In genomic region chr12:57233357-57234232, GRCh38 we compare ENCODE assay signal across 13 cellular contexts. TPM values are rescaled to one million over a fixed set of nuclear protein-coding genes. Genes with fewer than 3 reads are reported as not detected.
A peak's percentile ranks its signal among the peaks of the same experiment; 100 is the strongest.
DNase-seq lines count a peak whose midpoint lies in the region; ATAC-seq and TF ChIP-seq lines count a peak whose summit lies in the region.
"Had no signal": no experiment of that assay in that cellular context is flagged by ENCODE, and none has a peak within 500 bp of the region (broad histone marks: within the 10 kb centered on the region; RNA-seq: fewer than 3 reads in every experiment).

No MANE protein-coding gene starts in this region.

- H3K4me3 ChIP-seq in A673 (ENCODE audit: low read depth, low read length, poor library complexity, severe bottlenecking), result no peak overlapping the region
- H3K4me3 ChIP-seq in MG63, result no peak overlapping the region
- no peak overlapping the region for H3K4me3 ChIP-seq in lower lobe of right lung

- H3K27me3 ChIP-seq in A673 (replicated peaks; ENCODE audit: insufficient read depth, low read depth, low read length, poor library complexity) (no peaks in the 10 kb centered on the region), MG63 (no peaks in the 10 kb centered on the region), lower lobe of right lung (ENCODE audit: low read depth) (peaks cover 30% of the 10 kb centered on the region)
- peaks cover 30% of the 10 kb centered on the region for H3K27me3 ChIP-seq in CD4-positive, alpha-beta T cell (ENCODE audit: control insufficient read depth, insufficient read depth, low read length)

- CTCF ChIA-PET in A673 (lab: Charles Lee), result interaction anchor here (1.6 kb wide), 1 partner anchor 20 kb away, joined by 4 read pairs; no protein-coding TSS in a partner anchor
- CTCF ChIA-PET in CD4-positive, alpha-beta T cell (lab: Charles Lee), result no interaction called here

- TF ChIP-seq CTCF in A673 (conservative IDR thresholded peaks at IDR 0.05; ENCODE audit: low read depth, low read length), result no peak
- TF ChIP-seq CTCF in chondrocyte (IDR thresholded peaks at IDR 0.05), result no peak
- TF ChIP-seq CTCF in lower lobe of right lung (IDR thresholded peaks at IDR 0.05), result no peak
- no peak for TF ChIP-seq CTCF in CD4-positive, alpha-beta T cell (IDR thresholded peaks at IDR 0.05)

- no peak for DNase-seq in A673 (ENCODE audit: low spot score)
- peak; percentile 43 for DNase-seq in MG63
- DNase-seq in chondrocyte (ENCODE audit: low spot score), result no peak
- peak; percentile 45 for DNase-seq in lower lobe of right lung
- no peak for DNase-seq in CD4-positive, alpha-beta T cell
- no peak for DNase-seq in activated CD4-positive, alpha-beta T cell treated with anti-CD3 and anti-CD28 coated beads, Interleukin-2, amount 10 ng/mL, durations not matched to agents 24 days and 14 days
- DNase-seq in SK-N-DZ (ENCODE audit: low spot score), result no peak
- DNase-seq: activated CD8-positive, alpha-beta memory T cell treated with anti-CD3 and anti-CD28 coated beads, Interleukin-2, amount 50 U/mL, for 4 hours; erythroblast; GF-D8; KG1; PC-3 had no signal

- H3K27ac ChIP-seq in A673 (ENCODE audit: low read depth, low read length, poor library complexity, severe bottlenecking) (peak overlapping the region; percentile 32), lower lobe of right lung (no peak overlapping the region)
- no peak overlapping the region for H3K27ac ChIP-seq in CD4-positive, alpha-beta T cell (ENCODE audit: low read depth, low read length)

- POLR2A ChIA-PET in A673 (lab: Charles Lee; ENCODE audit: low non-redundant PET), result no interaction called here
- POLR2A ChIA-PET in CD4-positive, alpha-beta T cell (lab: Charles Lee), result interaction anchor here (1.8 kb wide), 1 partner anchor 9 kb away, joined by 6 read pairs; no protein-coding TSS in a partner anchor

- peaks cover 43% of the 10 kb centered on the region for H3K36me3 ChIP-seq in A673 (ENCODE audit: insufficient read depth, low read length, poor library complexity, severe bottlenecking)
- peaks cover 46% of the 10 kb centered on the region for H3K36me3 ChIP-seq in MG63
- peaks cover 34% of the 10 kb centered on the region for H3K36me3 ChIP-seq in lower lobe of right lung

- H3K9me3 Mint-ChIP-seq in chondrocyte (ENCODE audit: low read depth), result no peaks in the 10 kb centered on the region
- no peaks in the 10 kb centered on the region for H3K9me3 Mint-ChIP-seq in CD4-positive, alpha-beta T cell
- H3K9me3 Mint-ChIP-seq in activated CD4-positive, alpha-beta T cell treated with anti-CD3 and anti-CD28 coated beads, Interleukin-2, amount 10 ng/mL, durations not matched to agents 24 days and 14 days, result no peaks in the 10 kb centered on the region

- H3K36me3 Mint-ChIP-seq in chondrocyte (ENCODE audit: low read depth), result peaks cover 24% of the 10 kb centered on the region
- peaks cover 48% of the 10 kb centered on the region for H3K36me3 Mint-ChIP-seq in CD4-positive, alpha-beta T cell (ENCODE audit: low read depth)
- H3K36me3 Mint-ChIP-seq in activated CD4-positive, alpha-beta T cell treated with anti-CD3 and anti-CD28 coated beads, Interleukin-2, amount 10 ng/mL, durations not matched to agents 24 days and 14 days (ENCODE audit: low read depth), result peaks cover 56% of the 10 kb centered on the region

- ATAC-seq in lower lobe of right lung (no peak), GM19395 (IDR thresholded peaks at IDR 0.05; ENCODE audit: unreplicated experiment) (no peak)
- no peak for ATAC-seq in CD4-positive, alpha-beta T cell (ENCODE audit: poor library complexity)
- ATAC-seq: PC-3 had no signal

- H3K4me1 ChIP-seq in A673 (ENCODE audit: insufficient read depth, low read length, poor library complexity, severe bottlenecking) (peaks cover 40% of the 10 kb centered on the region), lower lobe of right lung (peaks cover 34% of the 10 kb centered on the region)

- peak overlapping the region; percentile 94 for H3K4me3 Mint-ChIP-seq in chondrocyte (ENCODE audit: unreplicated experiment)
- H3K4me3 Mint-ChIP-seq in CD4-positive, alpha-beta T cell, result no peak overlapping the region
- no peak overlapping the region for H3K4me3 Mint-ChIP-seq in activated CD4-positive, alpha-beta T cell treated with anti-CD3 and anti-CD28 coated beads, Interleukin-2, amount 10 ng/mL, durations not matched to agents 24 days and 14 days

- intact Hi-C loops in A673 (cut with micrococcal nuclease; ENCODE audit: unreplicated experiment) (no loop called here), lower lobe of right lung (cut with DNase I) (no loop called here)
- intact Hi-C loops in CD4-positive, alpha-beta T cell (cut with DNase I, micrococcal nuclease), result loop anchor here in 1 of 2 experiments (5.0 kb wide), 1 partner anchor 151 kb away; no protein-coding TSS in a partner anchor
- intact Hi-C loops in activated CD4-positive, alpha-beta T cell treated with anti-CD3 and anti-CD28 coated beads, Interleukin-2, amount 10 ng/mL, durations not matched to agents 24 days and 14 days (cut with micrococcal nuclease), result no loop called here

- peak overlapping the region; percentile 100 for H3K27ac Mint-ChIP-seq in chondrocyte (ENCODE audit: unreplicated experiment)
- H3K27ac Mint-ChIP-seq in CD4-positive, alpha-beta T cell, result no peak overlapping the region
- H3K27ac Mint-ChIP-seq in activated CD4-positive, alpha-beta T cell treated with anti-CD3 and anti-CD28 coated beads, Interleukin-2, amount 10 ng/mL, durations not matched to agents 24 days and 14 days, result no peak overlapping the region

- H3K9me3 ChIP-seq in A673 (ENCODE audit: low read depth, low read length, poor library complexity, severe bottlenecking) (no peaks in the 10 kb centered on the region), MG63 (no peaks in the 10 kb centered on the region), lower lobe of right lung (no peaks in the 10 kb centered on the region)
- no peaks in the 10 kb centered on the region for H3K9me3 ChIP-seq in CD4-positive, alpha-beta T cell (ENCODE audit: control insufficient read depth, low read length)

- H3K27me3 Mint-ChIP-seq in chondrocyte (ENCODE audit: low read depth), result no peaks in the 10 kb centered on the region
- peaks cover 28% of the 10 kb centered on the region for H3K27me3 Mint-ChIP-seq in CD4-positive, alpha-beta T cell
- peaks cover 14% of the 10 kb centered on the region for H3K27me3 Mint-ChIP-seq in activated CD4-positive, alpha-beta T cell treated with anti-CD3 and anti-CD28 coated beads, Interleukin-2, amount 10 ng/mL, durations not matched to agents 24 days and 14 days

- no TSS peak for BruUV-seq in A673 (replicated peaks; lab: Mats Ljungman, UMichigan)

- H3K4me1 Mint-ChIP-seq in chondrocyte (ENCODE audit: low read depth), result peaks cover 90% of the 10 kb centered on the region
- H3K4me1 Mint-ChIP-seq in CD4-positive, alpha-beta T cell (ENCODE audit: low read depth), result peaks cover 66% of the 10 kb centered on the region
- H3K4me1 Mint-ChIP-seq in activated CD4-positive, alpha-beta T cell treated with anti-CD3 and anti-CD28 coated beads, Interleukin-2, amount 10 ng/mL, durations not matched to agents 24 days and 14 days, result peaks cover 55% of the 10 kb centered on the region

RNA-seq across cellular contexts. Expression of gene SHMT2, which starts 4.1 kb away (rescaled TPM):
- 274 and 310 TPM in 2 replicates for total RNA-seq in A673 (2021)
- total RNA-seq in MG63 (2014; rRNA removed; shearing (Covaris generic); ENCODE audit: low replicate concordance), result 232 and 343 TPM in 2 replicates
- total RNA-seq in chondrocyte, result 112 to 292 TPM (median 291 TPM) in 3 replicates
- 66.6 TPM for total RNA-seq in lower lobe of right lung
- 10 to 100 TPM; 21.3 to 22.2 TPM for total RNA-seq in CD4-positive, alpha-beta T cell
- 297 and 310 TPM in 2 replicates for total RNA-seq in activated CD4-positive, alpha-beta T cell treated with anti-CD3 and anti-CD28 coated beads, Interleukin-2, amount 10 ng/mL, durations not matched to agents 24 days and 14 days
- polyA plus RNA-seq in SK-N-DZ (2014; cell fraction: cytosol; rRNA removed), result 426 and 435 TPM in 2 replicates
- 221 and 320 TPM in 2 replicates for polyA plus RNA-seq in SK-N-DZ (2014; cell fraction: nucleus; rRNA removed)

RNA-seq across cellular contexts. Expression of gene NXPH4, which starts 17.0 kb away (rescaled TPM):
- 4.8 and 6.0 TPM in 2 replicates for total RNA-seq in A673 (2021)
- 1.2 TPM in 1 of 2 replicates, not detected in the other for total RNA-seq in MG63 (2014; rRNA removed; shearing (Covaris generic); ENCODE audit: low replicate concordance)
- 75.4 to 85.4 TPM (median 82.8 TPM) in 3 replicates for total RNA-seq in chondrocyte
- total RNA-seq in lower lobe of right lung, result not detected
- total RNA-seq in CD4-positive, alpha-beta T cell, result not detected
- total RNA-seq in activated CD4-positive, alpha-beta T cell treated with anti-CD3 and anti-CD28 coated beads, Interleukin-2, amount 10 ng/mL, durations not matched to agents 24 days and 14 days, result 0.47 and 0.73 TPM in 2 replicates
- polyA plus RNA-seq in SK-N-DZ (2014; cell fraction: cytosol; rRNA removed), result 2.2 and 2.4 TPM in 2 replicates
- 0.12 and 2.3 TPM in 2 replicates for polyA plus RNA-seq in SK-N-DZ (2014; cell fraction: nucleus; rRNA removed)

RNA-seq across cellular contexts. Expression of gene STAC3, which starts 17.4 kb away (rescaled TPM):
- total RNA-seq in A673 (2021) (7.0 and 8.4 TPM in 2 replicates), chondrocyte (1.1 to 2.8 TPM (median 1.3 TPM) in 3 replicates), lower lobe of right lung (8.7 TPM)
- 0.86 TPM in 1 of 2 replicates, not detected in the other for total RNA-seq in MG63 (2014; rRNA removed; shearing (Covaris generic); ENCODE audit: low replicate concordance)
- 1 to 10 TPM; 2.0 to 3.0 TPM for total RNA-seq in CD4-positive, alpha-beta T cell
- 4.9 and 5.5 TPM in 2 replicates for total RNA-seq in activated CD4-positive, alpha-beta T cell treated with anti-CD3 and anti-CD28 coated beads, Interleukin-2, amount 10 ng/mL, durations not matched to agents 24 days and 14 days
- 0.37 and 1.2 TPM in 2 replicates for polyA plus RNA-seq in SK-N-DZ (2014; cell fraction: cytosol; rRNA removed)
- polyA plus RNA-seq in SK-N-DZ (2014; cell fraction: nucleus; rRNA removed), result 8.8 and 10.9 TPM in 2 replicates

Comparison
In these comparisons a context has a peak if more than half of its experiments do, and no peak if none do; other contexts are left out.
1. DNase-seq: peak in MG63 (single experiment) and lower lobe of right lung (single experiment); none in A673 (single experiment), chondrocyte (single experiment), CD4-positive, alpha-beta T cell (0 of 10), activated CD4-positive, alpha-beta T cell treated with anti-CD3 and anti-CD28 coated beads, Interleukin-2, amount 10 ng/mL, durations not matched to agents 24 days and 14 days (single experiment) and SK-N-DZ (single experiment).
2. RNA of gene NXPH4, which starts 17.0 kb away (total RNA-seq): 75.4 to 85.4 TPM in chondrocyte; 4.8 to 6.0 TPM in A673, 0.47 to 0.73 TPM in activated CD4-positive, alpha-beta T cell treated with anti-CD3 and anti-CD28 coated beads, Interleukin-2, amount 10 ng/mL, durations not matched to agents 24 days and 14 days, not detected in lower lobe of right lung (single experiment), not detected in CD4-positive, alpha-beta T cell and 1.2 TPM in MG63; every median in the first group is over 10 times any median in the second.